In genomic region chr10:102280397-102281015, GRCh38 we compare ENCODE assay signal across 9 cellular contexts. TPM values are rescaled to one million over a fixed set of nuclear protein-coding genes. Genes with fewer than 3 reads are reported as not detected.
DNase-seq lines count a peak whose midpoint lies in the region; ATAC-seq and TF ChIP-seq lines count a peak whose summit lies in the region.
"Had no signal": no experiment of that assay in that cellular context is flagged by ENCODE, and none has a peak within 500 bp of the region (broad histone marks: within the 10 kb centered on the region; RNA-seq: fewer than 3 reads in every experiment).

No MANE protein-coding gene starts in this region.

- H3K27ac ChIP-seq in CD4-positive, alpha-beta T cell (ENCODE audit: low read depth, low read length) = no peak overlapping the region

- no peak for TF ChIP-seq CTCF in CD4-positive, alpha-beta T cell (IDR thresholded peaks at IDR 0.05)
- TF ChIP-seq CTCF in cardiac fibroblast (IDR thresholded peaks at IDR 0.05; ENCODE audit: low read depth, low read length) = no peak
- TF ChIP-seq CTCF in mucosa of descending colon (IDR thresholded peaks at IDR 0.05) = no peak

- no peak overlapping the region for H3K4me3 Mint-ChIP-seq in CD4-positive, alpha-beta T cell

- H3K9me3 Mint-ChIP-seq in CD4-positive, alpha-beta T cell = no peaks in the 10 kb centered on the region

- no peak for ATAC-seq in CD4-positive, alpha-beta T cell (ENCODE audit: poor library complexity)
- peak; percentile 41 for ATAC-seq in mucosa of descending colon
- no peak for ATAC-seq in HG02678 (IDR thresholded peaks at IDR 0.05; ENCODE audit: unreplicated experiment)
- no peak for ATAC-seq in GM18517 (IDR thresholded peaks at IDR 0.05; ENCODE audit: unreplicated experiment)
- no peak for ATAC-seq in GM18511 (IDR thresholded peaks at IDR 0.05; ENCODE audit: unreplicated experiment)
- no peak for ATAC-seq in HG03135 (IDR thresholded peaks at IDR 0.05; ENCODE audit: unreplicated experiment)

- CTCF ChIA-PET in CD4-positive, alpha-beta T cell (lab: Charles Lee) = no interaction called here

- no peaks in the 10 kb centered on the region for H3K27me3 Mint-ChIP-seq in CD4-positive, alpha-beta T cell

- peaks cover 62% of the 10 kb centered on the region for H3K4me1 Mint-ChIP-seq in CD4-positive, alpha-beta T cell (ENCODE audit: low read depth)

- H3K4me3 ChIP-seq in cardiac fibroblast (replicated peaks in 1 of 2; ENCODE audit: low read depth in 2 of 2, low read length in 2 of 2) (peak overlapping the region in 1 of 2 donors; percentile 6), mucosa of descending colon (no peak overlapping the region)

- H3K9me3 ChIP-seq in CD4-positive, alpha-beta T cell (ENCODE audit: control insufficient read depth, low read length) = no peaks in the 10 kb centered on the region
- no peaks in the 10 kb centered on the region for H3K9me3 ChIP-seq in mucosa of descending colon

- H3K36me3 ChIP-seq in mucosa of descending colon (ENCODE audit: low read depth) = no peaks in the 10 kb centered on the region

- H3K27me3 ChIP-seq in CD4-positive, alpha-beta T cell (ENCODE audit: control insufficient read depth, insufficient read depth, low read length) = no peaks in the 10 kb centered on the region

- intact Hi-C loops in CD4-positive, alpha-beta T cell (cut with DNase I, micrococcal nuclease) = no loop called here
- intact Hi-C loops in mucosa of descending colon (cut with DNase I, micrococcal nuclease) = no loop called here

- H3K27ac Mint-ChIP-seq in CD4-positive, alpha-beta T cell = peak overlapping the region; percentile 8

- no peak for DNase-seq in CD4-positive, alpha-beta T cell
- DNase-seq in NCI-H2029 (lab: John Stamatoyannopoulos, UW) (peak; percentile 9), cardiac fibroblast (ENCODE audit: low read depth in 2 of 2) (peak; percentile 42 to 58), mucosa of descending colon (no peak)

- POLR2A ChIA-PET in CD4-positive, alpha-beta T cell (lab: Charles Lee) = no interaction called here

- peaks cover 2% of the 10 kb centered on the region for H3K4me1 ChIP-seq in mucosa of descending colon (ENCODE audit: low read depth)

- peaks cover 56% of the 10 kb centered on the region for H3K36me3 Mint-ChIP-seq in CD4-positive, alpha-beta T cell (ENCODE audit: low read depth)

RNA-seq across cellular contexts. Expression of gene GBF1, which starts 35.2 kb away (rescaled TPM):
- total RNA-seq in CD4-positive, alpha-beta T cell = 10 to 100 TPM; 28.8 to 30.9 TPM
- total RNA-seq in mucosa of descending colon = 10 to 100 TPM; 51.9 to 67.8 (median 62.9) TPM

RNA-seq across cellular contexts. Expression of gene PITX3, which starts 39.2 kb away (rescaled TPM):
- total RNA-seq in CD4-positive, alpha-beta T cell = not detected
- not detected for total RNA-seq in mucosa of descending colon
- total RNA-seq: temporal lobe had no signal

RNA-seq across cellular contexts. Expression of gene ELOVL3, which starts 54.4 kb away (rescaled TPM):
- total RNA-seq in CD4-positive, alpha-beta T cell = not detected
- under 1 TPM in 1 of 3 donors, not detected in 2; 0.22 TPM for total RNA-seq in mucosa of descending colon
- total RNA-seq: temporal lobe had no signal

Comparison
In these comparisons a context has a peak if more than half of its experiments do, and no peak if none do; other contexts are left out.
1. DNase-seq: peak in NCI-H2029 (single experiment) and cardiac fibroblast (2 of 2); none in CD4-positive, alpha-beta T cell (0 of 10) and mucosa of descending colon (0 of 3).